In the genomic region with DNA sequence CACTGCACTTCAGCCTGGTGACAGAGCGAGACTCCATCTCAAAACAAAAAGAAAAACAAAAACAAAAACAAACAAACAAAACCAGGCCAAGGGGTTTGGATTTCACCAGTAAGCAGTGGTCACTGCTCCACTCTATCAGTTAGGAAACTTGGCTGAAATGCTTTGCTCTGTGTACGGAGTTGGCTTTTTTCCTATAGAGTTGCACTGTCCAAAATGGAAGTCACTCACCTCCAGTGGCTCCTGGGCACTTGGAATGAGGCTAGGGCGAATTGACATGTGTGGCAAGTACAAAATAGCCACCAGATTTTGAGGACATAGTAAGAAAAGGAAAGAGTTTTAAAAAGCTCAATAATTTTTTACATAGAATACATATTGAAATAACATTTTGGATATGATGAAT, we compare ENCODE assay signal across 21 cellular contexts.
DNase-seq lines count a peak whose midpoint lies in the region; ATAC-seq and TF ChIP-seq lines count a peak whose summit lies in the region.
"Had no signal": no experiment of that assay in that cellular context is flagged by ENCODE, and none has a peak within 500 bp of the region (broad histone marks: within the 10 kb centered on the region; RNA-seq: fewer than 3 reads in every experiment).

No MANE protein-coding gene starts in this region.

- intact Hi-C loops in Right ventricle myocardium superior (cut with DNase I) (no loop called here), left ventricle myocardium inferior (cut with micrococcal nuclease) (no loop called here), Right ventricle myocardium inferior (cut with DNase I) (loop anchor here (10.0 kb wide), 1 partner anchor 144 kb away; no protein-coding TSS in a partner anchor)

- no peak for DNase-seq in Right ventricle myocardium superior
- no peak for DNase-seq in left ventricle myocardium inferior
- peak; percentile 13 for DNase-seq in right atrium auricular region (ENCODE audit: low spot score)
- no peak for DNase-seq in Right ventricle myocardium inferior (ENCODE audit: missing footprints)
- DNase-seq in left lobe of liver (ENCODE audit: low spot score) = peak; percentile 65
- DNase-seq in activated CD4-positive, alpha-beta T cell treated with anti-CD3 and anti-CD28 coated beads, Interleukin-2, amount 50 U/mL, for 48 hours = no peak
- DNase-seq: 8988T; ACHN; AML-193; BE2C; CD4-positive, alpha-beta T cell; CD8-positive, alpha-beta memory T cell; DMS 273 treated with DMSO at 0.1 percent for 48 hours; DMS79; EL; GDM1; GM23248; HCEC 1CT had no signal

- peak; percentile 65 for ATAC-seq in Right ventricle myocardium superior (ENCODE audit: poor library complexity)
- no peak for ATAC-seq in Right ventricle myocardium inferior
- ATAC-seq in left lobe of liver = peak; percentile 86
- ATAC-seq: A549, GM12878 had no signal

- H3K27ac ChIP-seq in left ventricle myocardium inferior (replicated peaks) (no peak overlapping the region), right atrium auricular region (no peak overlapping the region)
- H3K27ac ChIP-seq: A549; BLaER1 treated with 17β-estradiol and CSF1 and Interleukin-3, amounts not matched to agents 10 nM and 100 nM; GM23248 had no signal

- no peaks in the 10 kb centered on the region for H3K27me3 ChIP-seq in left ventricle myocardium inferior (ENCODE audit: low read depth)
- H3K27me3 ChIP-seq in right atrium auricular region = no peaks in the 10 kb centered on the region
- H3K27me3 ChIP-seq: BE2C; BLaER1 treated with 17β-estradiol and CSF1 and Interleukin-3, amounts not matched to agents 10 nM and 100 nM had no signal

- H3K4me3 ChIP-seq in left ventricle myocardium inferior (no peak overlapping the region), right atrium auricular region (no peak overlapping the region)
- H3K4me3 ChIP-seq: A549; BLaER1 treated with 17β-estradiol and CSF1 and Interleukin-3, amounts not matched to agents 10 nM and 100 nM; GM12878; GM23248 had no signal

- H3K4me1 ChIP-seq in left ventricle myocardium inferior (peaks cover 5% of the 10 kb centered on the region), right atrium auricular region (no peaks in the 10 kb centered on the region)
- H3K4me1 ChIP-seq: A549, BE2C had no signal

- H3K36me3 ChIP-seq in left ventricle myocardium inferior (no peaks in the 10 kb centered on the region), right atrium auricular region (no peaks in the 10 kb centered on the region)
- H3K36me3 ChIP-seq: BE2C had no signal

- TF ChIP-seq CTCF in left ventricle myocardium inferior (IDR thresholded peaks at IDR 0.05; ENCODE audit: borderline replicate concordance) = no peak
- TF ChIP-seq CTCF in right atrium auricular region (IDR thresholded peaks at IDR 0.05) = no peak

- H3K9me3 ChIP-seq in left ventricle myocardium inferior (replicated peaks) = no peaks in the 10 kb centered on the region
- no peaks in the 10 kb centered on the region for H3K9me3 ChIP-seq in right atrium auricular region
- H3K9me3 ChIP-seq: A549; BE2C; BLaER1 treated with 17β-estradiol and CSF1 and Interleukin-3, amounts not matched to agents 10 nM and 100 nM had no signal

Comparison
In these comparisons a context has a peak if more than half of its experiments do, and no peak if none do; other contexts are left out.
1. DNase-seq: peak in right atrium auricular region (single experiment) and left lobe of liver (single experiment); none in Right ventricle myocardium superior (single experiment), left ventricle myocardium inferior (single experiment), Right ventricle myocardium inferior (single experiment) and activated CD4-positive, alpha-beta T cell treated with anti-CD3 and anti-CD28 coated beads, Interleukin-2, amount 50 U/mL, for 48 hours (0 of 2).